10 cellular contexts compared by ENCODE assay signal in the genomic region with DNA sequence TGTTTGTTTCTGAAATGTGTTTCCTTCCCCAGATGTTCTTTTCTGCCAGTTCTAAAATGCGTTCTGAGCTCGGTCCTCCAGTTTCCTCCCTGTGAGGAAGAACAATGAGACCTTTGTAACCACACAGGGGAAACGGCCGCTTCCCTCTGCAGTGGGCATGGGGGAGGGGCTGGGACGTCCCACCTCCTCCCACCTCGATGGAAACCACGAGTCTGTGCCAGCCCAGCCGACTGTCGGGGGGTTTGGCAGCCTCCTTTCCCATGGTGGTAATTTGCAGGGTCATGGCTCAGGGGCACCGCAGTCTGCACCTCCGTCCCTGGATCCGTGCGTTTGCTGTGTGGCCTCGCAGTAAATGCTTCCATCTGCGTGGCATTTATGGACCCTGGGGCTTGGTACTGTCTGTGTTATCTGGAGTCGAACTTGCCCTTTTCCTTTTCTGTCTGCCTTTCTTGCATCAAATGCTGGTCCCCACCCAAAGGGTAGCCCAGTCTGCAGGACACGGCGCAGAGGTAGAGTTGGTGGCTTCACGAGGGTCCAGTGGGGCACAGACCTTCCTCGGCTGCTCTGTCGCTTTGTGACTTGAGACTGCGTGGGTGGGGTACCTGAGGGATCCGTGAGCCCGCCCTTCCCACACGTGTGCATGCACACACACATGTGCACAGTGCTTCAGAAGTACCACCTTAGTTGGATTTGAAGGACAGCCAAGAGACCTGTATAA. TPM values are rescaled to one million over a fixed set of nuclear protein-coding genes. Genes with fewer than 3 reads are reported as not detected.
DNase-seq lines count a peak whose midpoint lies in the region; ATAC-seq and TF ChIP-seq lines count a peak whose summit lies in the region.
"Had no signal": no experiment of that assay in that cellular context is flagged by ENCODE, and none has a peak within 500 bp of the region (broad histone marks: within the 10 kb centered on the region; RNA-seq: fewer than 3 reads in every experiment).

No MANE protein-coding gene starts in this region.

- DNase-seq in CD8-positive, alpha-beta T cell: peak in 4 of 7 experiments; percentile 25 to 62 (median 30)
- peak; percentile 15 to 32 for DNase-seq in NOMO-1 (lab: John Stamatoyannopoulos, UW; ENCODE audit: unreplicated experiment in 2 of 2)
- peak; percentile 72 for DNase-seq in endothelial cell (ENCODE audit: low spot score)
- peak in 49 of 56 donors; percentile 7 to 78 (median 47) for DNase-seq in nucleus accumbens (lab: John Stamatoyannopoulos, UW)
- DNase-seq in COR-L47 (lab: John Stamatoyannopoulos, UW): no peak
- no peak for DNase-seq in kidney glomerular epithelial cell (lab: John Stamatoyannopoulos, UW)

- no peak overlapping the region for H3K27ac Mint-ChIP-seq in CD8-positive, alpha-beta T cell
- peak overlapping the region; percentile 95 for H3K27ac Mint-ChIP-seq in endothelial cell (ENCODE audit: unreplicated experiment)
- H3K27ac Mint-ChIP-seq: stimulated activated effector memory CD8-positive, alpha-beta T cell treated with anti-CD3 and anti-CD28 coated beads, Interleukin-12 subunit alpha, Interleukin-12 subunit beta, amount 100 ng/mL, for 72 hours; T-helper 1 cell treated with Interleukin-12 subunit alpha and Interleukin-12 subunit beta and Interleukin-4 antibody, amounts not matched to agents 30 μg/mL and 1 μg/mL, for 36 hours had no signal

- H3K27ac ChIP-seq in CD8-positive, alpha-beta T cell (ENCODE audit: low read depth, low read length): no peak overlapping the region

- H3K36me3 ChIP-seq in CD8-positive, alpha-beta T cell (ENCODE audit: insufficient read depth, low read length): no peaks in the 10 kb centered on the region

- CTCF ChIA-PET in CD8-positive, alpha-beta T cell (lab: Charles Lee): interaction anchor here (0.7 to 1.5 kb wide), 2 partner anchors 31 to 120 kb away, joined by 3 to 4 read pairs; no protein-coding TSS in a partner anchor

- ATAC-seq in CD8-positive, alpha-beta T cell: peak; percentile 32
- ATAC-seq in HG02973 (IDR thresholded peaks at IDR 0.05; ENCODE audit: unreplicated experiment) (no peak), HG03378 (IDR thresholded peaks at IDR 0.05; ENCODE audit: unreplicated experiment) (no peak)
- ATAC-seq: stimulated activated effector memory CD8-positive, alpha-beta T cell treated with anti-CD3 and anti-CD28 coated beads, Interleukin-12 subunit alpha, Interleukin-12 subunit beta, amount 100 ng/mL, for 72 hours had no signal

- intact Hi-C loops in CD8-positive, alpha-beta T cell (cut with DNase I, micrococcal nuclease): no loop called here

- POLR2A ChIA-PET in CD8-positive, alpha-beta T cell (lab: Charles Lee): interaction anchor here (1.0 to 1.4 kb wide), 2 partner anchors 9 to 14 kb away, joined by 3 read pairs; no protein-coding TSS in a partner anchor

- H3K27me3 ChIP-seq in CD8-positive, alpha-beta T cell (ENCODE audit: insufficient read depth, low read length): no peaks in the 10 kb centered on the region

- H3K4me3 Mint-ChIP-seq in CD8-positive, alpha-beta T cell: peak overlapping the region; percentile 57
- peak overlapping the region; percentile 72 for H3K4me3 Mint-ChIP-seq in endothelial cell (ENCODE audit: unreplicated experiment)
- H3K4me3 Mint-ChIP-seq: stimulated activated effector memory CD8-positive, alpha-beta T cell treated with anti-CD3 and anti-CD28 coated beads, Interleukin-12 subunit alpha, Interleukin-12 subunit beta, amount 100 ng/mL, for 72 hours had no signal

- H3K4me1 Mint-ChIP-seq in CD8-positive, alpha-beta T cell (ENCODE audit: low read depth): peaks cover 58% of the 10 kb centered on the region
- peaks cover 69% of the 10 kb centered on the region for H3K4me1 Mint-ChIP-seq in endothelial cell (ENCODE audit: unreplicated experiment)

- peaks cover 68% of the 10 kb centered on the region for H3K4me1 ChIP-seq in CD8-positive, alpha-beta T cell (ENCODE audit: insufficient read depth, low read length)

- no peaks in the 10 kb centered on the region for H3K9me3 ChIP-seq in CD8-positive, alpha-beta T cell (ENCODE audit: low read length)

- H3K4me3 ChIP-seq in CD8-positive, alpha-beta T cell (ENCODE audit: low read depth, low read length): no peak overlapping the region

- no peaks in the 10 kb centered on the region for H3K9me3 Mint-ChIP-seq in CD8-positive, alpha-beta T cell
- no peaks in the 10 kb centered on the region for H3K9me3 Mint-ChIP-seq in endothelial cell (ENCODE audit: unreplicated experiment)
- H3K9me3 Mint-ChIP-seq: stimulated activated effector memory CD8-positive, alpha-beta T cell treated with anti-CD3 and anti-CD28 coated beads, Interleukin-12 subunit alpha, Interleukin-12 subunit beta, amount 100 ng/mL, for 72 hours; T-helper 1 cell treated with Interleukin-12 subunit alpha and Interleukin-12 subunit beta and Interleukin-4 antibody, amounts not matched to agents 30 μg/mL and 1 μg/mL, for 36 hours had no signal

- no peaks in the 10 kb centered on the region for H3K27me3 Mint-ChIP-seq in CD8-positive, alpha-beta T cell (ENCODE audit: low read depth)
- peaks cover 13% of the 10 kb centered on the region for H3K27me3 Mint-ChIP-seq in endothelial cell (ENCODE audit: unreplicated experiment)

- H3K36me3 Mint-ChIP-seq in CD8-positive, alpha-beta T cell: no peaks in the 10 kb centered on the region
- peaks cover 11% of the 10 kb centered on the region for H3K36me3 Mint-ChIP-seq in endothelial cell (ENCODE audit: low read depth, unreplicated experiment)
- H3K36me3 Mint-ChIP-seq: stimulated activated effector memory CD8-positive, alpha-beta T cell treated with anti-CD3 and anti-CD28 coated beads, Interleukin-12 subunit alpha, Interleukin-12 subunit beta, amount 100 ng/mL, for 72 hours had no signal

- TF ChIP-seq CTCF in CD8-positive, alpha-beta T cell (IDR thresholded peaks at IDR 0.05): no peak
- TF ChIP-seq CTCF in endothelial cell (IDR thresholded peaks at IDR 0.05; ENCODE audit: unreplicated experiment): no peak

RNA-seq across cellular contexts. Expression of a gene that starts 16.1 kb away (rescaled TPM):
- 1 to 10 TPM; 1.1 to 1.5 TPM for total RNA-seq in CD8-positive, alpha-beta T cell
- 72.3 TPM for total RNA-seq in endothelial cell (ENCODE audit: unreplicated experiment)

RNA-seq across cellular contexts. Expression of a gene that starts 56.8 kb away (rescaled TPM):
- total RNA-seq in CD8-positive, alpha-beta T cell: 1 to 10 TPM; 6.5 to 8.2 TPM
- total RNA-seq in endothelial cell (ENCODE audit: unreplicated experiment): 9.4 TPM

Comparison
In these comparisons a context has a peak if more than half of its experiments do, and no peak if none do; other contexts are left out.
1. DNase-seq: peak in CD8-positive, alpha-beta T cell (4 of 7), NOMO-1 (2 of 2), endothelial cell (single experiment) and nucleus accumbens (49 of 56); none in COR-L47 (single experiment) and kidney glomerular epithelial cell (single experiment).
2. RNA of a gene that starts 16.1 kb away (total RNA-seq): 72.3 TPM in endothelial cell (single experiment); 1.1 to 1.5 TPM in CD8-positive, alpha-beta T cell; every median in the first group is over 10 times any median in the second.